2 cellular contexts compared by ENCODE assay signal in genomic region chr10:69919250-69919649, GRCh38.
TF ChIP-seq lines count a peak whose summit lies in the region.

No MANE protein-coding gene starts in this region.

TF ChIP-seq in HEK293, 187 proteins besides CTCF, POLR2A, EP300 and RAD21:
- no peak for TF ChIP-seq ZNF292 (tag by site-specific recombination; IDR thresholded peaks at IDR 0.05; ENCODE audit: borderline replicate concordance, low read depth)
- TF ChIP-seq ZNF239 (tag by site-specific recombination; IDR thresholded peaks at IDR 0.05): peak; percentile 86

TF ChIP-seq in K562, 482 proteins besides CTCF, POLR2A, EP300 and RAD21:
- TF ChIP-seq RBM25 (IDR thresholded peaks at IDR 0.05; ENCODE audit: low read depth, low read length, severe bottlenecking) (peak; percentile 60), ZNF384 (IDR thresholded peaks at IDR 0.05; ENCODE audit: low read depth, low read length) (no peak), NFXL1 (CRISPR knock-in tag; IDR thresholded peaks at IDR 0.05) (no peak), ZNF239 (CRISPR knock-in tag; IDR thresholded peaks at IDR 0.05) (peak; percentile 93), XRCC3 (IDR thresholded peaks at IDR 0.05) (no peak), ZC3H11A (IDR thresholded peaks at IDR 0.05; ENCODE audit: low read depth, low read length) (no peak), ZSCAN32 (CRISPR knock-in tag; IDR thresholded peaks at IDR 0.05) (no peak), STAG1 (CRISPR knock-in tag; IDR thresholded peaks at IDR 0.05; ENCODE audit: borderline replicate concordance) (no peak), LEF1 (IDR thresholded peaks at IDR 0.05) (no peak), FUS (optimal IDR thresholded peaks at IDR 0.05; ENCODE audit: low read depth, low read length) (no peak), ZNF717 (CRISPR knock-in tag; IDR thresholded peaks at IDR 0.05) (no peak), ZNF324 (CRISPR knock-in tag; IDR thresholded peaks at IDR 0.05) (no peak), HMGN3 (IDR thresholded peaks at IDR 0.05; ENCODE audit: borderline replicate concordance, extremely low read depth, insufficient read length, low read depth, low read length) (no peak), ETS1 (conservative IDR thresholded peaks at IDR 0.05; ENCODE audit: control insufficient read depth, low read depth, low read length) (no peak)
